21 cellular contexts compared by ENCODE assay signal in genomic region chr6:149314325-149314724, GRCh38.
"Had no signal": no experiment of that assay in that cellular context is flagged by ENCODE, and none has a peak within 500 bp of the region (broad histone marks: within the 10 kb centered on the region; RNA-seq: fewer than 3 reads in every experiment).

No MANE protein-coding gene starts in this region.

- H3K27me3 ChIP-seq: ovary, sigmoid colon, testis had no signal

- H3K36me3 ChIP-seq: lower lobe of right lung, ovary, sigmoid colon, tibial artery had no signal

- H3K27ac ChIP-seq: coronary artery, lower lobe of right lung, ovary, psoas muscle, sigmoid colon, testis, tibial artery had no signal

- H3K9me3 ChIP-seq: lower lobe of right lung, ovary, psoas muscle, sigmoid colon, testis, tibial artery had no signal

- H3K9me3 Mint-ChIP-seq: effector memory CD8-positive, alpha-beta T cell; naive thymus-derived CD8-positive, alpha-beta T cell; nephron progenitor cell; stimulated activated memory B cell treated with anti-CD40 and anti-IgM and Interleukin-4, amounts not matched to agents 10 μg/mL and 1 μg/mL and 100 μg/mL, for 72 hours; type B pancreatic cell had no signal

- DNase-seq: dermis blood vessel endothelial cell; effector memory CD8-positive, alpha-beta T cell; hypothalamus; left ventricle myocardium superior; lower lobe of right lung; naive thymus-derived CD8-positive, alpha-beta T cell; nephron progenitor cell; occipital lobe; ovary; posterior cingulate gyrus; psoas muscle; right cardiac atrium; sigmoid colon; stimulated activated CD4-positive, alpha-beta T cell treated with anti-CD3 and anti-CD28 coated beads, Interleukin-4, amount 100 ng/mL, for 4 hours; stimulated activated naive CD8-positive, alpha-beta T cell treated with anti-CD3 and anti-CD28 coated beads, Interleukin-15, Interleukin-2, amounts not matched to agents 100 U/mL and 50 U/mL, for 24 hours; substantia nigra; testis; tibial artery had no signal

- H3K4me3 ChIP-seq: coronary artery, lower lobe of right lung, ovary, psoas muscle, sigmoid colon, testis, tibial artery had no signal

- H3K36me3 Mint-ChIP-seq: naive thymus-derived CD8-positive, alpha-beta T cell; stimulated activated memory B cell treated with anti-CD40 and anti-IgM and Interleukin-4, amounts not matched to agents 10 μg/mL and 1 μg/mL and 100 μg/mL, for 72 hours; type B pancreatic cell had no signal

- H3K27ac Mint-ChIP-seq: effector memory CD8-positive, alpha-beta T cell; nephron progenitor cell; stimulated activated memory B cell treated with anti-CD40 and anti-IgM and Interleukin-4, amounts not matched to agents 10 μg/mL and 1 μg/mL and 100 μg/mL, for 72 hours; type B pancreatic cell had no signal

- H3K27me3 Mint-ChIP-seq: effector memory CD8-positive, alpha-beta T cell; naive thymus-derived CD8-positive, alpha-beta T cell; stimulated activated memory B cell treated with anti-CD40 and anti-IgM and Interleukin-4, amounts not matched to agents 10 μg/mL and 1 μg/mL and 100 μg/mL, for 72 hours; type B pancreatic cell had no signal

- H3K4me3 Mint-ChIP-seq: effector memory CD8-positive, alpha-beta T cell; naive thymus-derived CD8-positive, alpha-beta T cell; nephron progenitor cell; stimulated activated memory B cell treated with anti-CD40 and anti-IgM and Interleukin-4, amounts not matched to agents 10 μg/mL and 1 μg/mL and 100 μg/mL, for 72 hours; type B pancreatic cell had no signal

- ATAC-seq: effector memory CD8-positive, alpha-beta T cell; left ventricle myocardium superior; lower lobe of right lung; naive thymus-derived CD8-positive, alpha-beta T cell; psoas muscle; right cardiac atrium; stimulated activated memory B cell treated with anti-CD40 and anti-IgM and Interleukin-4, amounts not matched to agents 10 μg/mL and 1 μg/mL and 100 μg/mL, for 72 hours; stimulated activated naive CD8-positive, alpha-beta T cell treated with anti-CD3 and anti-CD28 coated beads, Interleukin-15, Interleukin-2, amounts not matched to agents 100 U/mL and 50 U/mL, for 24 hours had no signal
